ENCODE assay signal across 8 cellular contexts in the genomic region with DNA sequence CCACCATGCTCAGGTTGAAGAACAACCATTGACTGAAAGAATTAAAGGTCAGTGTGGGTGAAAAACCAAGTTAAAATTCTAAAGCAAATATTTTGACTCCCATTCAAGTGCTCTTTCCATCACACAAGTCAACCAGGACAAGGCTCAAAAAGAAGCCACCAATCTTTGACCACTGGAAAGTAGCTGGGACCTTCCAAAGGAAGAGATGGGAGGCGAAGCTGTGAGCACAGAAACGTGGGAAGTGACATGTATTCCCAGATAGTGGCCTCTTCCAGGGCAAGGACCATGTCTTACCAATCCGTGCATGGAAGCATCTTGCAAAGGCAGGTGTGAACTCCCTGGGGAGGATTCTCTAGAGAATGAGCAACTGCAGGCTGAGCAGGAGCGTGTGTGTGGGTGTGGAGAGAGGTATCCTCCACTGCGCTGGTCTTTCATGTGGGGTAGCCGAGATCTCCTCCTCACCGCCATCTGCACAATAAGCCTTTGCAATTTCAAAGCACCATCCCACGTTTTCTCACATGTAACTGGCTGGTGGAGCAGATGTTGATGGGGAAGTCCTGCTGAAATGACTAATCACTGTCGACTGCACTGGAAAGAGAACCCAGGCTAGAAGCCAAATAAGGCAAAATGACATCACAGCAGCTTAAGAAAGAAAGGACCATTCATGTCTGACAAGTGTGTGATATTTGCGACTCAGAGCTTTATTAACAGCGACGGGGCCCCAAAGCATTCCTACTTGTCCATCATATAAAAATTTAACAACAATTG.
DNase-seq lines count a peak whose midpoint lies in the region; ATAC-seq and TF ChIP-seq lines count a peak whose summit lies in the region.

No MANE protein-coding gene starts in this region.

- intact Hi-C loops in posterior vena cava (cut with DNase I) = no loop called here

- no peaks in the 10 kb centered on the region for H3K36me3 Mint-ChIP-seq in T-helper 2 cell treated with Interferon-gamma antibody and Interleukin-4, amounts not matched to agents 5 μg/mL and 100 μg/mL, for 36 hours (ENCODE audit: low read depth)
- H3K36me3 Mint-ChIP-seq in stimulated activated memory B cell treated with anti-CD40 and anti-IgM and Interleukin-4, amounts not matched to agents 10 μg/mL and 1 μg/mL and 100 μg/mL, for 72 hours = no peaks in the 10 kb centered on the region

- ATAC-seq in HG03159 (IDR thresholded peaks at IDR 0.05; ENCODE audit: unreplicated experiment) (peak; percentile 87), esophagus mucosa (peak; percentile 65)
- peak; percentile 95 for ATAC-seq in stimulated activated memory B cell treated with anti-CD40 and anti-IgM and Interleukin-4, amounts not matched to agents 10 μg/mL and 1 μg/mL and 100 μg/mL, for 72 hours

- DNase-seq in AG10803 (ENCODE audit: low read depth) (peak; percentile 64), GM19238 (ENCODE audit: insufficient read length, low spot score) (peak; percentile 31), posterior vena cava (ENCODE audit: low spot score) (no peak), DMS153 treated with DMSO at 0.1 percent for 48 hours (lab: John Stamatoyannopoulos, UW; ENCODE audit: unreplicated experiment) (no peak)
- peak; percentile 88 for DNase-seq in T-helper 2 cell treated with Interferon-gamma antibody and Interleukin-4, amounts not matched to agents 5 μg/mL and 100 μg/mL, for 36 hours (ENCODE audit: low spot score)

- H3K4me3 ChIP-seq in AG10803 (ENCODE audit: low read length) = no peak overlapping the region

- no peak for TF ChIP-seq CTCF in AG10803 (conservative IDR thresholded peaks at IDR 0.05; ENCODE audit: low read length)

- peaks cover 25% of the 10 kb centered on the region for H3K27me3 Mint-ChIP-seq in T-helper 2 cell treated with Interferon-gamma antibody and Interleukin-4, amounts not matched to agents 5 μg/mL and 100 μg/mL, for 36 hours (ENCODE audit: low read depth)
- H3K27me3 Mint-ChIP-seq in stimulated activated memory B cell treated with anti-CD40 and anti-IgM and Interleukin-4, amounts not matched to agents 10 μg/mL and 1 μg/mL and 100 μg/mL, for 72 hours = peaks cover 13% of the 10 kb centered on the region

- H3K4me3 Mint-ChIP-seq in T-helper 2 cell treated with Interferon-gamma antibody and Interleukin-4, amounts not matched to agents 5 μg/mL and 100 μg/mL, for 36 hours = no peak overlapping the region
- H3K4me3 Mint-ChIP-seq in stimulated activated memory B cell treated with anti-CD40 and anti-IgM and Interleukin-4, amounts not matched to agents 10 μg/mL and 1 μg/mL and 100 μg/mL, for 72 hours = no peak overlapping the region

- H3K27ac Mint-ChIP-seq in T-helper 2 cell treated with Interferon-gamma antibody and Interleukin-4, amounts not matched to agents 5 μg/mL and 100 μg/mL, for 36 hours = no peak overlapping the region
- H3K27ac Mint-ChIP-seq in stimulated activated memory B cell treated with anti-CD40 and anti-IgM and Interleukin-4, amounts not matched to agents 10 μg/mL and 1 μg/mL and 100 μg/mL, for 72 hours = no peak overlapping the region

- H3K4me1 Mint-ChIP-seq in T-helper 2 cell treated with Interferon-gamma antibody and Interleukin-4, amounts not matched to agents 5 μg/mL and 100 μg/mL, for 36 hours (ENCODE audit: low read depth) = peaks cover 15% of the 10 kb centered on the region
- peaks cover 18% of the 10 kb centered on the region for H3K4me1 Mint-ChIP-seq in stimulated activated memory B cell treated with anti-CD40 and anti-IgM and Interleukin-4, amounts not matched to agents 10 μg/mL and 1 μg/mL and 100 μg/mL, for 72 hours

- no peaks in the 10 kb centered on the region for H3K9me3 Mint-ChIP-seq in T-helper 2 cell treated with Interferon-gamma antibody and Interleukin-4, amounts not matched to agents 5 μg/mL and 100 μg/mL, for 36 hours
- H3K9me3 Mint-ChIP-seq in stimulated activated memory B cell treated with anti-CD40 and anti-IgM and Interleukin-4, amounts not matched to agents 10 μg/mL and 1 μg/mL and 100 μg/mL, for 72 hours = no peaks in the 10 kb centered on the region

Comparison
In these comparisons a context has a peak if more than half of its experiments do, and no peak if none do; other contexts are left out.
1. DNase-seq: peak in AG10803 (single experiment), GM19238 (single experiment) and T-helper 2 cell treated with Interferon-gamma antibody and Interleukin-4, amounts not matched to agents 5 μg/mL and 100 μg/mL, for 36 hours (single experiment); none in posterior vena cava (single experiment) and DMS153 treated with DMSO at 0.1 percent for 48 hours (single experiment).
2. Peak in every context shown above with its lines, with median percentiles within 50 percentile points of each other: ATAC-seq.